In the genomic region with DNA sequence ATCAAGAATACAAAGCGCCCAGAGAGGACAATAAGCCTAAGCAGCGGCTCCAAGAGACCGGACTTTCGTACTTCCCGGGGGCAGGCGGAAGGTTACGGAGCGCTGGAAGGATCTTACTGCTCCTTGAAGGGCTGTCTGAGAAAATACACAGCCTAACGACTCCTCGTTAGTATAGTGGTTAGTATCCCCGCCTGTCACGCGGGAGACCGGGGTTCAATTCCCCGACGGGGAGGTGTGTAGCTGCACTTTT, we compare ENCODE assay signal across 8 cellular contexts. TPM values are rescaled to one million over a fixed set of nuclear protein-coding genes. Genes with fewer than 3 reads are reported as not detected.
DNase-seq lines count a peak whose midpoint lies in the region; ATAC-seq and TF ChIP-seq lines count a peak whose summit lies in the region.

No MANE protein-coding gene starts in this region.

- ATAC-seq in HG02623 (IDR thresholded peaks at IDR 0.05; ENCODE audit: unreplicated experiment): peak; percentile 57

- no peaks in the 10 kb centered on the region for H3K9me2 ChIP-seq in hepatocyte (replicated peaks; ENCODE audit: insufficient read depth)

- H3K4me1 ChIP-seq in hepatocyte (ENCODE audit: insufficient read depth): no peaks in the 10 kb centered on the region

- H3K4me3 ChIP-seq in GM12875 (ENCODE audit: low read depth, low read length) (peak overlapping the region; percentile 57), hepatocyte (peak overlapping the region; percentile 68)

- H2AFZ ChIP-seq in hepatocyte: peak overlapping the region; percentile 81

- no peaks in the 10 kb centered on the region for H3K27me3 ChIP-seq in hepatocyte

- H4K20me1 ChIP-seq in hepatocyte (ENCODE audit: insufficient read depth, poor library complexity, severe bottlenecking): no peaks in the 10 kb centered on the region

- H3K9me3 ChIP-seq in hepatocyte (ENCODE audit: low read depth): no peaks in the 10 kb centered on the region

- no peaks in the 10 kb centered on the region for H3K36me3 ChIP-seq in hepatocyte (replicated peaks; ENCODE audit: insufficient read depth, low read depth)

- H3K79me2 ChIP-seq in hepatocyte: no peaks in the 10 kb centered on the region

- WGBS in hepatocyte (ENCODE audit: low lambda C conversion rate, missing lambda C conversion rate): 2% methylated on average over 16 of the region's 16 CpGs

- H3K27ac ChIP-seq in hepatocyte: peak overlapping the region; percentile 98

- DNase-seq in NCI-H1105 treated with DMSO at 0.1 percent for 48 hours (lab: John Stamatoyannopoulos, UW) (peak; percentile 93), T-helper 22 cell (ENCODE audit: low read depth) (peak; percentile 60), astrocyte of the hippocampus (ENCODE audit: low read depth, low spot score) (peak; percentile 97), hepatocyte (ENCODE audit: low spot score) (peak; percentile 94), renal cortical epithelial cell (ENCODE audit: low read depth) (peak; percentile 86), cortex of kidney (lab: John Stamatoyannopoulos, UW) (no peak)

- TF ChIP-seq CTCF in GM12875 (IDR thresholded peaks at IDR 0.05; ENCODE audit: borderline replicate concordance, insufficient read depth, low read depth, low read length) (no peak), hepatocyte (IDR thresholded peaks at IDR 0.05; ENCODE audit: poor library complexity) (no peak)

- H3K4me2 ChIP-seq in hepatocyte: peak overlapping the region; percentile 79

RNA-seq across cellular contexts. Expression of a gene that starts 12.1 kb away (rescaled TPM):
- total RNA-seq in hepatocyte: 112 and 115 TPM in 2 replicates
- polyA plus RNA-seq in hepatocyte: 22.4 and 28.1 TPM in 2 replicates
- 68.8 and 156 TPM in 2 replicates for total RNA-seq in renal cortical epithelial cell
